11 cellular contexts compared by ENCODE assay signal in the genomic region with DNA sequence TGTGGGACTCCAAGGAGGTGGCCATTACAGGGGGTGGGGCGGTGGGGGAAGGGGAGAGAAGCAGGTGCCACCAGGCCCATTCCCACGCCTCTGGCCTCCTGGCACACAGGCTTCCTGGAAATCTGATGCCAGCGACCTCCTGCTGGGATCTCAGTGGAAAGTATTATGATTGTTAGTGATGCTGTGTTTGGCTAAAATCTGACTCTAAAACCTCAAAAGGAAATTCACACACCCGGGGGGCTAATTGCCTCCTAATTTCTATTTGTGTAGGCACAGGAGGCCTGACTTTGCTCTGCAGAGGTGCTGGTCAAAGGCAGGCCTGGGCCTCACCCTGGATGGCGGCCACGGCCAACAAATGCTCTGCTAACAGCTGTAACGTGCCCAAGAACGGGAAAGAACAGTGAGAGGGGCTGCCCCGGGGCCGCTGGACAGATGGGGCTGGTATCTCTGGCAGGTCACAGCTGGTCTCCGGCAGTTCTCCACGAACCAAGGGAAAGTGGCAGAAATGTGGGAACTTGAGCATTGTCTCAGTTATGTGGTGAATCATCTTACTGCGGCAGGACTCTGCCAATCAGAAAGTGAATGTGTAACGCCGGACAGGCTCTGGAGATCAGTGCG. TPM values are rescaled to one million over a fixed set of nuclear protein-coding genes. Genes with fewer than 3 reads are reported as not detected.
DNase-seq lines count a peak whose midpoint lies in the region; ATAC-seq and TF ChIP-seq lines count a peak whose summit lies in the region.
"Had no signal": no experiment of that assay in that cellular context is flagged by ENCODE, and none has a peak within 500 bp of the region (broad histone marks: within the 10 kb centered on the region; RNA-seq: fewer than 3 reads in every experiment).

No MANE protein-coding gene starts in this region.

- no peaks in the 10 kb centered on the region for H4K20me1 ChIP-seq in SK-N-SH (ENCODE audit: insufficient read depth)

- no peaks in the 10 kb centered on the region for H3K79me2 ChIP-seq in SK-N-SH (ENCODE audit: insufficient read depth)

- H3K4me2 ChIP-seq in SK-N-SH = peak overlapping the region; percentile 54; the same call in 1 of the 2 replicates

- no peak for TF ChIP-seq RAD21 in SK-N-SH (IDR thresholded peaks at IDR 0.05; ENCODE audit: low read length)

- H3K4me1 ChIP-seq in SK-N-SH (ENCODE audit: control insufficient read depth in 1 of 2, insufficient read depth in 2 of 2, low read depth in 1 of 2, low read length in 1 of 2) (peaks cover 16 to 25% of the 10 kb centered on the region in 2 experiments), tibial nerve (peaks cover 0 to 11% (median 3%) of the 10 kb centered on the region in 4 donors)
- H3K4me1 ChIP-seq in CD8-positive, alpha-beta memory T cell (ENCODE audit: insufficient read depth, low read length) = no peaks in the 10 kb centered on the region

- peak overlapping the region; percentile 66 for H3K9ac ChIP-seq in SK-N-SH

- CTCF ChIA-PET in SK-N-SH (lab: Yijun Ruan, JAX) = interaction anchor here (1.4 to 7.4 kb wide), 11 partner anchors 9 to 286 kb away, joined by 3 to 219 read pairs (median 12); partner anchors contain the start of gene CCDC197
- CTCF ChIA-PET in CD8-positive, alpha-beta memory T cell (lab: Charles Lee) = interaction anchor here (1.8 to 21.3 kb wide), 3 partner anchors 30 to 197 kb away, joined by 11 to 945 read pairs (median 272); partner anchors contain the start of genes ASB2 and CCDC197

- H3K27me3 Mint-ChIP-seq in CD8-positive, alpha-beta memory T cell = peaks cover 0 to 4% of the 10 kb centered on the region in 2 donors
- H3K27me3 Mint-ChIP-seq in natural killer cell treated with Interleukin-12 subunit alpha and Interleukin-12 subunit beta and Interleukin-15 and Interleukin-18, amount 100 ng/mL, for 72 hours = no peaks in the 10 kb centered on the region

- H3F3A ChIP-seq in SK-N-SH (replicated peaks; ENCODE audit: insufficient read depth) = peaks cover 6% of the 10 kb centered on the region

- peak overlapping the region in 1 of 2 experiments; percentile 89; a peak in 2 of 4 replicates for H3K27ac ChIP-seq in SK-N-SH (ENCODE audit: low read depth in 2 of 2, low read length in 1 of 2)
- no peak overlapping the region for H3K27ac ChIP-seq in CD8-positive, alpha-beta memory T cell (ENCODE audit: low read depth, low read length)
- H3K27ac ChIP-seq in tibial nerve = no peak overlapping the region

- no peak for TF ChIP-seq POLR2A in tibial nerve (IDR thresholded peaks at IDR 0.05)

- no peaks in the 10 kb centered on the region for H3K9me2 ChIP-seq in SK-N-SH

- peak overlapping the region in 1 of 7 donors; percentile 55 for H3K4me3 Mint-ChIP-seq in CD8-positive, alpha-beta memory T cell
- no peak overlapping the region for H3K4me3 Mint-ChIP-seq in natural killer cell treated with Interleukin-12 subunit alpha and Interleukin-12 subunit beta and Interleukin-15 and Interleukin-18, amount 100 ng/mL, for 72 hours

- POLR2A ChIA-PET in SK-N-SH (lab: Yijun Ruan, JAX) = no interaction called here
- POLR2A ChIA-PET in CD8-positive, alpha-beta memory T cell (lab: Charles Lee) = interaction anchor here (2.3 to 3.3 kb wide), 2 partner anchors 22 to 35 kb away, joined by 8 to 17 read pairs; partner anchors contain the start of gene ASB2

- peak overlapping the region; percentile 69; the same call in 1 of the 2 replicates for H2AFZ ChIP-seq in SK-N-SH (ENCODE audit: low read depth)

- H3K4me3 ChIP-seq in SK-N-SH (ENCODE audit: low read depth in 2 of 2, low read length in 1 of 2) = no peak overlapping the region
- H3K4me3 ChIP-seq in CD8-positive, alpha-beta memory T cell (ENCODE audit: low read length) = no peak overlapping the region
- H3K4me3 ChIP-seq in tibial nerve = no peak overlapping the region

- TF ChIP-seq EP300 in SK-N-SH (IDR thresholded peaks at IDR 0.05; ENCODE audit: borderline replicate concordance in 1 of 2, low read depth in 1 of 2, low read length in 1 of 2) = no peak
- TF ChIP-seq EP300 in tibial nerve (IDR thresholded peaks at IDR 0.05) = no peak

- H3K36me3 ChIP-seq in SK-N-SH (replicated peaks in 1 of 2; ENCODE audit: control insufficient read depth in 1 of 2, insufficient read depth in 2 of 2, low read length in 1 of 2) (no peaks in the 10 kb centered on the region), tibial nerve (no peaks in the 10 kb centered on the region)
- no peaks in the 10 kb centered on the region for H3K36me3 ChIP-seq in CD8-positive, alpha-beta memory T cell (ENCODE audit: insufficient read depth, low read length)

- 41% methylated on average over 13 of the region's 16 CpGs for WGBS in SK-N-SH (ENCODE audit: low lambda C conversion rate)
- 65 to 72% methylated on average over 10 to 16 of the region's 16 CpGs for WGBS in tibial nerve, 2 donors

- H3K27ac Mint-ChIP-seq in CD8-positive, alpha-beta memory T cell = no peak overlapping the region
- H3K27ac Mint-ChIP-seq in natural killer cell treated with Interleukin-12 subunit alpha and Interleukin-12 subunit beta and Interleukin-15 and Interleukin-18, amount 100 ng/mL, for 72 hours = peak overlapping the region in 1 of 2 donors; percentile 65

- H3K36me3 Mint-ChIP-seq in CD8-positive, alpha-beta memory T cell = peaks cover 0 to 67% (median 10%) of the 10 kb centered on the region in 3 donors
- no peaks in the 10 kb centered on the region for H3K36me3 Mint-ChIP-seq in natural killer cell treated with Interleukin-12 subunit alpha and Interleukin-12 subunit beta and Interleukin-15 and Interleukin-18, amount 100 ng/mL, for 72 hours

- no peaks in the 10 kb centered on the region for H3K9me3 Mint-ChIP-seq in CD8-positive, alpha-beta memory T cell
- H3K9me3 Mint-ChIP-seq in natural killer cell treated with Interleukin-12 subunit alpha and Interleukin-12 subunit beta and Interleukin-15 and Interleukin-18, amount 100 ng/mL, for 72 hours = no peaks in the 10 kb centered on the region

- DNase-seq in AG20443 (ENCODE audit: low spot score) (peak; percentile 51), M059J (ENCODE audit: low read depth) (peak; percentile 84), SK-N-SH (no peak), glomerular visceral epithelial cell (ENCODE audit: extremely low spot score) (peak; percentile 98), tibial nerve (ENCODE audit: low spot score in 2 of 2) (no peak)
- no peak for DNase-seq in CD8-positive, alpha-beta memory T cell
- DNase-seq in natural killer cell treated with Interleukin-12 subunit alpha and Interleukin-12 subunit beta and Interleukin-15 and Interleukin-18, amount 100 ng/mL, for 72 hours (ENCODE audit: low spot score) = no peak
- DNase-seq: GOT3; NCI-H526 treated with DMSO at 0.1 percent for 48 hours; stimulated activated CD4-positive, alpha-beta T cell treated with anti-CD3 and anti-CD28 coated beads, Interleukin-2, amount 100 ng/mL, for 24 hours had no signal

- no peak for ATAC-seq in natural killer cell treated with Interleukin-12 subunit alpha and Interleukin-12 subunit beta and Interleukin-15 and Interleukin-18, amount 100 ng/mL, for 72 hours
- no peak for ATAC-seq in HG03095 (IDR thresholded peaks at IDR 0.05; ENCODE audit: unreplicated experiment)

- no peak for TF ChIP-seq CTCF in SK-N-SH (IDR thresholded peaks at IDR 0.05)
- TF ChIP-seq CTCF in tibial nerve (IDR thresholded peaks at IDR 0.05) = no peak

- H3K9me3 ChIP-seq in SK-N-SH (no peaks in the 10 kb centered on the region), tibial nerve (no peaks in the 10 kb centered on the region)
- H3K9me3 ChIP-seq in CD8-positive, alpha-beta memory T cell (ENCODE audit: low read length) = no peaks in the 10 kb centered on the region

- H3K27me3 ChIP-seq in SK-N-SH (ENCODE audit: insufficient read depth) (peaks cover 29% of the 10 kb centered on the region), tibial nerve (peaks cover 0 to 18% of the 10 kb centered on the region in 2 donors)
- H3K27me3 ChIP-seq in CD8-positive, alpha-beta memory T cell (ENCODE audit: insufficient read depth, low read length, poor library complexity, severe bottlenecking) = no peaks in the 10 kb centered on the region

- H3K4me1 Mint-ChIP-seq in CD8-positive, alpha-beta memory T cell = peaks cover 5 to 18% (median 6%) of the 10 kb centered on the region in 3 donors
- H3K4me1 Mint-ChIP-seq in natural killer cell treated with Interleukin-12 subunit alpha and Interleukin-12 subunit beta and Interleukin-15 and Interleukin-18, amount 100 ng/mL, for 72 hours (ENCODE audit: low read depth in 2 of 2) = peaks cover 5 to 10% of the 10 kb centered on the region in 2 donors

TF ChIP-seq in SK-N-SH, 30 proteins besides CTCF, POLR2A, EP300 and RAD21 (continues in another document):
- TF ChIP-seq, protein P1, sequence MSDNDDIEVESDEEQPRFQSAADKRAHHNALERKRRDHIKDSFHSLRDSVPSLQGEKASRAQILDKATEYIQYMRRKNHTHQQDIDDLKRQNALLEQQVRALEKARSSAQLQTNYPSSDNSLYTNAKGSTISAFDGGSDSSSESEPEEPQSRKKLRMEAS (IDR thresholded peaks at IDR 0.05; ENCODE audit: low read depth) = peak; percentile 60
- TF ChIP-seq TCF12 (IDR thresholded peaks at IDR 0.05) (peak; percentile 76), ELF1 (IDR thresholded peaks at IDR 0.05) (0 out of 2 replicates have a peak, but pooled peaks have one; percentile 11)

RNA-seq across cellular contexts. Expression of gene FAM181A, which starts 14.3 kb away (rescaled TPM):
- total RNA-seq in M059J (2014; rRNA removed; shearing (Covaris generic)) = not detected in 2 replicates
- not detected in 2 replicates for polyA plus RNA-seq in SK-N-SH (2012; rRNA removed)
- not detected in 2 replicates for polyA plus RNA-seq in SK-N-SH (2012; cell fraction: cytosol; rRNA removed)
- not detected in 2 replicates for polyA plus RNA-seq in SK-N-SH (2012; cell fraction: nucleus; rRNA removed)
- total RNA-seq in CD8-positive, alpha-beta memory T cell = not detected
- polyA plus RNA-seq in CD8-positive, alpha-beta memory T cell = not detected
- total RNA-seq in natural killer cell treated with Interleukin-12 subunit alpha and Interleukin-12 subunit beta and Interleukin-15 and Interleukin-18, amount 100 ng/mL, for 72 hours = not detected
- total RNA-seq in tibial nerve = not detected

RNA-seq across cellular contexts. Expression of gene ASB2, which starts 35.0 kb away (rescaled TPM):
- total RNA-seq in M059J (2014; rRNA removed; shearing (Covaris generic)) = not detected in 2 replicates
- 0.13 and 0.15 TPM in 2 replicates for polyA plus RNA-seq in SK-N-SH (2012; rRNA removed)
- polyA plus RNA-seq in SK-N-SH (2012; cell fraction: cytosol; rRNA removed) = 0.01 and 0.03 TPM in 2 replicates
- polyA plus RNA-seq in SK-N-SH (2012; cell fraction: nucleus; rRNA removed) = 0.20 and 0.33 TPM in 2 replicates
- 10 to 100 TPM; 93.5 to 98.0 TPM for total RNA-seq in CD8-positive, alpha-beta memory T cell
- polyA plus RNA-seq in CD8-positive, alpha-beta memory T cell = 4.8 TPM
- 10 to 100 TPM; 12.3 to 55.1 TPM for total RNA-seq in natural killer cell treated with Interleukin-12 subunit alpha and Interleukin-12 subunit beta and Interleukin-15 and Interleukin-18, amount 100 ng/mL, for 72 hours
- total RNA-seq in tibial nerve = 1 to 10 TPM in 2 of 4 donors, under 1 TPM in 1, not detected in 1; 0.60 to 2.1 (median 1.8) TPM

RNA-seq across cellular contexts. Expression of gene CCDC197, which starts 55.7 kb away (rescaled TPM):
- not detected in 2 replicates for total RNA-seq in M059J (2014; rRNA removed; shearing (Covaris generic))
- not detected in 2 replicates for polyA plus RNA-seq in SK-N-SH (2012; rRNA removed)
- polyA plus RNA-seq in SK-N-SH (2012; cell fraction: cytosol; rRNA removed) = not detected in 2 replicates
- not detected in 2 replicates for polyA plus RNA-seq in SK-N-SH (2012; cell fraction: nucleus; rRNA removed)
- not detected for total RNA-seq in CD8-positive, alpha-beta memory T cell
- not detected for polyA plus RNA-seq in CD8-positive, alpha-beta memory T cell
- total RNA-seq in natural killer cell treated with Interleukin-12 subunit alpha and Interleukin-12 subunit beta and Interleukin-15 and Interleukin-18, amount 100 ng/mL, for 72 hours = not detected
- total RNA-seq in tibial nerve = not detected

Comparison
In these comparisons a context has a peak if more than half of its experiments do, and no peak if none do; other contexts are left out.
1. DNase-seq: peak in AG20443 (single experiment), M059J (single experiment) and glomerular visceral epithelial cell (single experiment); none in SK-N-SH (single experiment), CD8-positive, alpha-beta memory T cell (0 of 5), natural killer cell treated with Interleukin-12 subunit alpha and Interleukin-12 subunit beta and Interleukin-15 and Interleukin-18, amount 100 ng/mL, for 72 hours (single experiment) and tibial nerve (0 of 2).
2. RNA of gene ASB2, which starts 35.0 kb away (total RNA-seq): 93.5 to 98.0 TPM in CD8-positive, alpha-beta memory T cell and 12.3 to 55.1 TPM in natural killer cell treated with Interleukin-12 subunit alpha and Interleukin-12 subunit beta and Interleukin-15 and Interleukin-18, amount 100 ng/mL, for 72 hours; 0.60 to 2.1 TPM in tibial nerve and not detected in M059J; every median in the first group is over 4 times any median in the second.